1 cellular context compared by ENCODE assay signal in genomic region chr1:156741613-156741983, GRCh38.
TF ChIP-seq lines count a peak whose summit lies in the region.

No MANE protein-coding gene starts in this region.

TF ChIP-seq in IMR-90, 13 proteins besides CTCF, POLR2A, EP300 and RAD21 (continued from another document):
- TF ChIP-seq USF2 (IDR thresholded peaks at IDR 0.05; ENCODE audit: low read depth, low read length) (no peak), SMC3 (IDR thresholded peaks at IDR 0.05; ENCODE audit: low read depth, low read length) (no peak), MXI1 (IDR thresholded peaks at IDR 0.05; ENCODE audit: borderline replicate concordance, low read depth, low read length) (no peak), MAZ (IDR thresholded peaks at IDR 0.05; ENCODE audit: borderline replicate concordance, low read depth, low read length) (no peak), RCOR1 (IDR thresholded peaks at IDR 0.05; ENCODE audit: insufficient replicate concordance, low read length) (no peak), CHD1 (IDR thresholded peaks at IDR 0.05; ENCODE audit: low read depth, low read length) (no peak)
